Comparison of ENCODE assay signal across 11 cellular contexts in genomic region chr17:38449364-38449763, GRCh38. TPM values are rescaled to one million over a fixed set of nuclear protein-coding genes. Genes with fewer than 3 reads are reported as not detected.
DNase-seq lines count a peak whose midpoint lies in the region; ATAC-seq and TF ChIP-seq lines count a peak whose summit lies in the region.
"Had no signal": no experiment of that assay in that cellular context is flagged by ENCODE, and none has a peak within 500 bp of the region (broad histone marks: within the 10 kb centered on the region; RNA-seq: fewer than 3 reads in every experiment).

No MANE protein-coding gene starts in this region.

- H3K27me3 Mint-ChIP-seq in osteocyte (ENCODE audit: unreplicated experiment), result no peaks in the 10 kb centered on the region

- DNase-seq in Daoy (ENCODE audit: low read depth) (peak; percentile 80), SW480 (ENCODE audit: low spot score) (peak; percentile 76), foreskin fibroblast (peak; percentile 34 to 64), osteocyte (ENCODE audit: extremely low spot score, unreplicated experiment) (no peak), NCI-H146 treated with DMSO at 0.1 percent for 48 hours (lab: John Stamatoyannopoulos, UW; ENCODE audit: unreplicated experiment) (no peak), OCI-M1 (lab: John Stamatoyannopoulos, UW) (no peak)
- no peak for DNase-seq in activated naive CD4-positive, alpha-beta T cell (lab: John Stamatoyannopoulos, UW)
- DNase-seq: activated effector memory CD4-positive, alpha-beta T cell treated with anti-CD3 and anti-CD28 coated beads, Interleukin-2, amount 50 U/mL, for 16 hours; CD4-positive, CD25-positive, alpha-beta regulatory T cell; stimulated activated naive CD8-positive, alpha-beta T cell treated with anti-CD3 and anti-CD28 coated beads, Interleukin-15, amount 100 ng/mL, for 72 hours had no signal

- TF ChIP-seq CTCF in foreskin fibroblast (IDR thresholded peaks at IDR 0.05; ENCODE audit: low read depth, low read length) (no peak), osteocyte (IDR thresholded peaks at IDR 0.05) (no peak)

- no peaks in the 10 kb centered on the region for H3K9me3 Mint-ChIP-seq in osteocyte (ENCODE audit: unreplicated experiment)
- H3K9me3 Mint-ChIP-seq: stimulated activated naive CD8-positive, alpha-beta T cell treated with anti-CD3 and anti-CD28 coated beads, Interleukin-15, amount 100 ng/mL, for 72 hours had no signal

- no peak for ATAC-seq in HG03442 (IDR thresholded peaks at IDR 0.05; ENCODE audit: unreplicated experiment)
- ATAC-seq: stimulated activated naive CD8-positive, alpha-beta T cell treated with anti-CD3 and anti-CD28 coated beads, Interleukin-15, amount 100 ng/mL, for 72 hours had no signal

- H3K36me3 Mint-ChIP-seq in osteocyte (ENCODE audit: unreplicated experiment), result no peaks in the 10 kb centered on the region
- H3K36me3 Mint-ChIP-seq: CD4-positive, CD25-positive, alpha-beta regulatory T cell had no signal

- peak overlapping the region; percentile 20 for H3K4me3 Mint-ChIP-seq in osteocyte (ENCODE audit: unreplicated experiment)
- H3K4me3 Mint-ChIP-seq: CD4-positive, CD25-positive, alpha-beta regulatory T cell; stimulated activated naive CD8-positive, alpha-beta T cell treated with anti-CD3 and anti-CD28 coated beads, Interleukin-15, amount 100 ng/mL, for 72 hours had no signal

- peak overlapping the region; percentile 83 for H3K27ac Mint-ChIP-seq in osteocyte (ENCODE audit: unreplicated experiment)
- H3K27ac Mint-ChIP-seq: stimulated activated naive CD8-positive, alpha-beta T cell treated with anti-CD3 and anti-CD28 coated beads, Interleukin-15, amount 100 ng/mL, for 72 hours had no signal

- H3K4me1 Mint-ChIP-seq in osteocyte (ENCODE audit: unreplicated experiment), result peaks cover 71% of the 10 kb centered on the region

- no peak overlapping the region for H3K4me3 ChIP-seq in foreskin fibroblast (ENCODE audit: low read depth in 1 of 2, low read length in 2 of 2)

RNA-seq across cellular contexts. Expression of gene ARHGAP23, which starts 21.1 kb away (rescaled TPM):
- 4.1 and 7.1 TPM in 2 replicates for total RNA-seq in Daoy (2014; rRNA removed; shearing (Covaris generic))
- 165 and 177 TPM in 2 replicates for total RNA-seq in osteocyte

Comparison
In these comparisons a context has a peak if more than half of its experiments do, and no peak if none do; other contexts are left out.
1. DNase-seq: peak in Daoy (single experiment), SW480 (single experiment) and foreskin fibroblast (2 of 2); none in osteocyte (single experiment), activated naive CD4-positive, alpha-beta T cell (0 of 4), NCI-H146 treated with DMSO at 0.1 percent for 48 hours (single experiment) and OCI-M1 (single experiment).
2. RNA of gene ARHGAP23, which starts 21.1 kb away (total RNA-seq): 165 to 177 TPM in osteocyte; 4.1 to 7.1 TPM in Daoy; every median in the first group is over 10 times any median in the second.